In genomic region chr17:40103742-40104095, GRCh38 we compare ENCODE assay signal across 14 cellular contexts. TPM values are rescaled to one million over a fixed set of nuclear protein-coding genes. Genes with fewer than 3 reads are reported as not detected.
DNase-seq lines count a peak whose midpoint lies in the region; ATAC-seq, FAIRE-seq and TF ChIP-seq lines count a peak whose summit lies in the region.
"Had no signal": no experiment of that assay in that cellular context is flagged by ENCODE, and none has a peak within 500 bp of the region (broad histone marks: within the 10 kb centered on the region; RNA-seq: fewer than 3 reads in every experiment).

No MANE protein-coding gene starts in this region.

- no peak for TF ChIP-seq CTCF in heart left ventricle (IDR thresholded peaks at IDR 0.05)
- no peak for TF ChIP-seq CTCF in K562 (IDR thresholded peaks at IDR 0.05 in 2 of 3, conservative IDR thresholded peaks at IDR 0.05 in 1 of 3; ENCODE audit: insufficient read depth in 2 of 3, low read depth in 1 of 3, low read length in 3 of 3)
- TF ChIP-seq CTCF in upper lobe of left lung (IDR thresholded peaks at IDR 0.05) = no peak
- TF ChIP-seq CTCF in GM13977 (IDR thresholded peaks at IDR 0.05; ENCODE audit: extremely low read depth, insufficient read depth, missing control alignments) = no peak

- peaks cover 0 to 1% (median 0%) of the 10 kb centered on the region in 11 donors for H3K9me3 Mint-ChIP-seq in naive thymus-derived CD4-positive, alpha-beta T cell

- H3K9me2 ChIP-seq in GM23248 (ENCODE audit: insufficient read depth) = no peaks in the 10 kb centered on the region

- H3K9me3 ChIP-seq in heart left ventricle (no peaks in the 10 kb centered on the region), K562 (replicated peaks; ENCODE audit: control insufficient read depth, insufficient read depth, low read depth, low read length) (no peaks in the 10 kb centered on the region), upper lobe of left lung (no peaks in the 10 kb centered on the region), GM23248 (ENCODE audit: low read depth) (no peaks in the 10 kb centered on the region)
- no peaks in the 10 kb centered on the region for H3K9me3 ChIP-seq in naive thymus-derived CD4-positive, alpha-beta T cell (ENCODE audit: control insufficient read depth in 2 of 3, low read length in 3 of 3)

- FAIRE-seq in K562 (lab: Jason Lieb, UNC) = no peak
- FAIRE-seq: astrocyte had no signal

- H3K27ac Mint-ChIP-seq in naive thymus-derived CD4-positive, alpha-beta T cell = peak overlapping the region in 8 of 9 donors; percentile 90 to 100 (median 100)

- no peak overlapping the region for H3K4me3 ChIP-seq in heart left ventricle
- no peak overlapping the region for H3K4me3 ChIP-seq in K562
- H3K4me3 ChIP-seq in naive thymus-derived CD4-positive, alpha-beta T cell (ENCODE audit: low read length) = no peak overlapping the region
- no peak overlapping the region for H3K4me3 ChIP-seq in upper lobe of left lung
- H3K4me3 ChIP-seq in GM23248 = no peak overlapping the region

- POLR2A ChIA-PET in K562 (lab: Yijun Ruan, JAX) = interaction anchor here (0.6 to 5.6 kb wide), 5 partner anchors 9 to 1295 kb away, joined by 3 to 66 read pairs (median 4); no protein-coding TSS in a partner anchor
- POLR2A ChIA-PET in naive thymus-derived CD4-positive, alpha-beta T cell (lab: Charles Lee) = interaction anchor here (0.6 to 12.4 kb wide), 5 partner anchors 9 to 43 kb away, joined by 3 to 291 read pairs (median 7); partner anchors contain the start of gene MSL1

- TF ChIP-seq POLR2A in heart left ventricle (IDR thresholded peaks at IDR 0.05) (no peak), K562 (conservative IDR thresholded peaks at IDR 0.05) (no peak), upper lobe of left lung (IDR thresholded peaks at IDR 0.05) (no peak)

- peaks cover 0 to 1% (median 0%) of the 10 kb centered on the region in 5 donors for H3K36me3 Mint-ChIP-seq in naive thymus-derived CD4-positive, alpha-beta T cell

- H3K9ac ChIP-seq in K562 (ENCODE audit: insufficient read depth in 1 of 2, low read depth in 2 of 2, low read length in 2 of 2) (peak overlapping the region in 1 of 2 experiments; percentile 6; a peak in 2 of 4 replicates), GM23248 (no peak overlapping the region)

- peak overlapping the region in 9 of 10 donors; percentile 59 to 88 (median 72) for H3K4me3 Mint-ChIP-seq in naive thymus-derived CD4-positive, alpha-beta T cell

- peak overlapping the region in 10 of 12 donors; percentile 62 to 100 (median 84) for H3K27ac ChIP-seq in heart left ventricle
- no peak overlapping the region for H3K27ac ChIP-seq in K562 (ENCODE audit: extremely low read depth, low read depth, low read length)
- peak overlapping the region; percentile 59 for H3K27ac ChIP-seq in naive thymus-derived CD4-positive, alpha-beta T cell (ENCODE audit: low read depth, low read length)
- H3K27ac ChIP-seq in upper lobe of left lung = peak overlapping the region; percentile 87 to 96 (median 91)
- H3K27ac ChIP-seq in GM23248 = no peak overlapping the region

- H3K27me3 ChIP-seq in heart left ventricle (no peaks in the 10 kb centered on the region), K562 (ENCODE audit: control insufficient read depth in 2 of 2, insufficient read depth in 2 of 2, low read length in 2 of 2) (no peaks in the 10 kb centered on the region), upper lobe of left lung (no peaks in the 10 kb centered on the region), GM23248 (replicated peaks; ENCODE audit: insufficient read depth) (no peaks in the 10 kb centered on the region)
- no peaks in the 10 kb centered on the region for H3K27me3 ChIP-seq in naive thymus-derived CD4-positive, alpha-beta T cell (ENCODE audit: control insufficient read depth in 2 of 2, insufficient read depth in 2 of 2, low read length in 2 of 2)

- CTCF ChIA-PET in K562 (lab: Yijun Ruan, JAX; ENCODE audit: low intra/inter-chr PET ratio) = no interaction called here
- CTCF ChIA-PET in naive thymus-derived CD4-positive, alpha-beta T cell (lab: Charles Lee) = interaction anchor here (0.6 to 2.3 kb wide), 6 partner anchors 9 to 373 kb away, joined by 3 to 25 read pairs (median 4); no protein-coding TSS in a partner anchor

- in situ Hi-C loops in K562 (cut with MboI) (no loop called here), GM13977 (cut with MboI; ENCODE audit: low pct_unique_long_range_greater_than_20kb, low sequenced_read_pairs, unreplicated experiment) (no loop called here), GM23248 (cut with MboI) (no loop called here)

- DNase-seq in heart left ventricle (no peak), left cardiac atrium (no peak), K562 (ENCODE audit: extremely low read depth in 1 of 4, low spot score in 3 of 4) (no peak), upper lobe of left lung (no peak), GM13977 (ENCODE audit: low spot score) (no peak), GM23248 (no peak)
- no peak for DNase-seq in naive thymus-derived CD4-positive, alpha-beta T cell
- DNase-seq: activated CD4-positive, CD25-positive, alpha-beta regulatory T cell; AML-193; mammary epithelial cell; NCI-H187; stimulated activated CD4-positive, alpha-beta T cell treated with anti-CD3 and anti-CD28 coated beads, Interleukin-1b, Interleukin-23, amount 100 ng/mL, for 48 hours had no signal

- H3K27me3 Mint-ChIP-seq in naive thymus-derived CD4-positive, alpha-beta T cell = peaks cover 0 to 30% (median 0%) of the 10 kb centered on the region in 5 donors

- 55 to 65% (median 61%) methylated on average over 3 of the region's 3 CpGs for WGBS in heart left ventricle, 4 donors
- 60% methylated on average over 3 of the region's 3 CpGs for WGBS in K562 (ENCODE audit: insufficient coverage, low coverage, missing lambda C conversion rate)
- 39 to 44% methylated on average over 3 of the region's 3 CpGs for WGBS in upper lobe of left lung, 2 donors
- WGBS in GM23248 (ENCODE audit: low coverage in 1 of 2, low lambda C conversion rate in 2 of 2, missing lambda C conversion rate in 2 of 2), 2 experiments = 38 to 48% methylated on average over 3 of the region's 3 CpGs

- no peaks in the 10 kb centered on the region for H3K9me1 ChIP-seq in K562 (ENCODE audit: control insufficient read depth, insufficient read depth, low read length)

- H3K4me1 Mint-ChIP-seq in naive thymus-derived CD4-positive, alpha-beta T cell = peaks cover 77 to 95% (median 85%) of the 10 kb centered on the region in 7 donors

- H3K79me2 ChIP-seq in K562 (ENCODE audit: control insufficient read depth, insufficient read depth, low read length) (peaks cover 13% of the 10 kb centered on the region), GM23248 (ENCODE audit: insufficient read depth) (peaks cover 8% of the 10 kb centered on the region)

- H4K20me1 ChIP-seq in K562 (replicated peaks; ENCODE audit: control insufficient read depth, insufficient read depth, low read length) = no peaks in the 10 kb centered on the region
- no peaks in the 10 kb centered on the region for H4K20me1 ChIP-seq in GM23248 (ENCODE audit: insufficient read depth)

- intact Hi-C loops in heart left ventricle (cut with DNase I) = no loop called here
- intact Hi-C loops in left cardiac atrium (cut with DNase I) = no loop called here
- intact Hi-C loops in K562 (cut with micrococcal nuclease) = no loop called here
- intact Hi-C loops in naive thymus-derived CD4-positive, alpha-beta T cell (cut with micrococcal nuclease) = loop anchor here in 1 of 2 donors (10.0 kb wide), 1 partner anchor 501 kb away; no protein-coding TSS in a partner anchor

- peak overlapping the region; percentile 80 for H2AFZ ChIP-seq in K562 (ENCODE audit: low read depth, low read length)
- no peak overlapping the region for H2AFZ ChIP-seq in GM23248

- peaks cover 13 to 92% (median 72%) of the 10 kb centered on the region in 12 donors for H3K4me1 ChIP-seq in heart left ventricle
- H3K4me1 ChIP-seq in K562 (replicated peaks in 1 of 2; ENCODE audit: control insufficient read depth in 2 of 2, insufficient read depth in 2 of 2, low read length in 2 of 2) = peaks cover 53 to 54% of the 10 kb centered on the region in 2 experiments
- peaks cover 68 to 70% of the 10 kb centered on the region in 2 donors for H3K4me1 ChIP-seq in naive thymus-derived CD4-positive, alpha-beta T cell (ENCODE audit: control insufficient read depth in 2 of 2, insufficient read depth in 2 of 2, low read length in 2 of 2)
- H3K4me1 ChIP-seq in upper lobe of left lung = peaks cover 76 to 100% (median 89%) of the 10 kb centered on the region in 4 donors
- peaks cover 34% of the 10 kb centered on the region for H3K4me1 ChIP-seq in GM23248 (ENCODE audit: insufficient read depth)

- H3K4me2 ChIP-seq in K562 (ENCODE audit: insufficient read depth, low read length) = no peak overlapping the region
- H3K4me2 ChIP-seq in GM23248 (ENCODE audit: unreplicated experiment) = no peak overlapping the region

- peaks cover 0 to under 1% (median 0%) of the 10 kb centered on the region in 9 donors for H3K36me3 ChIP-seq in heart left ventricle
- H3K36me3 ChIP-seq in K562 (ENCODE audit: control insufficient read depth, insufficient read depth, low read length) = no peaks in the 10 kb centered on the region
- H3K36me3 ChIP-seq in naive thymus-derived CD4-positive, alpha-beta T cell (ENCODE audit: control insufficient read depth in 2 of 3, insufficient read depth in 3 of 3, low read length in 3 of 3) = no peaks in the 10 kb centered on the region
- no peaks in the 10 kb centered on the region for H3K36me3 ChIP-seq in upper lobe of left lung
- H3K36me3 ChIP-seq in GM23248 (ENCODE audit: low read depth) = no peaks in the 10 kb centered on the region

- no TSS peak for BruUV-seq in K562 (replicated peaks; lab: Mats Ljungman, UMichigan)

- peaks cover 13% of the 10 kb centered on the region; the same call in 1 of the 2 replicates for H3F3A ChIP-seq in GM23248 (ENCODE audit: insufficient read depth)

- ATAC-seq in heart left ventricle (no peak), left cardiac atrium (no peak), K562 (no peak), upper lobe of left lung (ENCODE audit: low FRiP score in 2 of 2) (no peak), HG02571 (IDR thresholded peaks at IDR 0.05; ENCODE audit: unreplicated experiment) (no peak)
- no peak for ATAC-seq in naive thymus-derived CD4-positive, alpha-beta T cell

- TF ChIP-seq RAD21 in K562 (CRISPR knock-in tag; conservative IDR thresholded peaks at IDR 0.05 in 1 of 2, IDR thresholded peaks at IDR 0.05 in 1 of 2) = no peak

- TF ChIP-seq EP300 in K562 (IDR thresholded peaks at IDR 0.05; ENCODE audit: low read length) = no peak
- no peak for TF ChIP-seq EP300 in upper lobe of left lung (IDR thresholded peaks at IDR 0.05)

RNA-seq across cellular contexts. Expression of gene NR1D1, which starts 3.3 kb away (rescaled TPM):
- total RNA-seq in heart left ventricle (10 to 100 TPM in 6 of 9 donors, 1 to 10 TPM in 3; 5.8 to 36.1 (median 21.8) TPM), left cardiac atrium (10 to 100 TPM; 17.1 to 19.5 TPM), K562 (2014; rRNA removed) (0.78 and 1.00 TPM in 2 replicates), K562 (2014; rRNA removed; fragmentation: Illumina TruSeq; extraction: Trizol) (0.32 and 0.47 TPM in 2 replicates), K562 (2015; rRNA removed; fragmentation: Illumina TruSeq; extraction: Trizol) (0.65 and 1.2 TPM in 2 replicates), K562 (2021) (6.6 and 7.7 TPM in 2 replicates), upper lobe of left lung (10 to 100 TPM in 5 of 6 donors, 1 to 10 TPM in 1; 3.8 to 24.7 (median 15.8) TPM)
- polyA plus RNA-seq in heart left ventricle (10 to 100 TPM in 1 of 2 donors, 1 to 10 TPM in 1; 6.1 to 20.2 TPM), K562 (2011; rRNA removed) (0.25 and 0.41 TPM in 2 replicates), K562 (2014; fragmentation: Illumina TruSeq; extraction: Trizol) (4.7 and 6.9 TPM in 2 replicates), K562 (2014; fragmentation: Nextera tagmentation; extraction: Ambion mirVana) (under 1 TPM; 0.27 TPM), K562 (2014; rRNA removed) (1.4 and 2.0 TPM in 2 replicates), GM23248 (2016; fragmentation: Nextera tagmentation; extraction: Ambion mirVana) (4.6 and 5.4 TPM in 2 replicates)
- total RNA-seq in K562 (2011; cell fraction: chromatin; rRNA removed; ENCODE audit: low replicate concordance) = 2.3 and 7.8 TPM in 2 replicates
- 3.6 and 4.0 TPM in 2 replicates for total RNA-seq in K562 (2011; cell fraction: nucleolus; rRNA removed)
- 3.1 and 3.2 TPM in 2 replicates for total RNA-seq in K562 (2011; cell fraction: nucleoplasm; rRNA removed)
- polyA plus RNA-seq in K562 (2011; cell fraction: cytosol; rRNA removed) = 0.21 and 0.89 TPM in 2 replicates
- polyA plus RNA-seq in K562 (2011; cell fraction: nucleus; rRNA removed) = 1.3 and 5.0 TPM in 2 replicates
- polyA plus RNA-seq in K562 (2012) = 5.3 and 5.4 TPM in 2 replicates
- polyA minus RNA-seq in K562 (2011; rRNA and poly(A)+ RNA removed) = 0.42 and 0.63 TPM in 2 replicates
- 0.46 and 3.3 TPM in 2 replicates for polyA minus RNA-seq in K562 (2011; cell fraction: cytosol; rRNA and poly(A)+ RNA removed)
- polyA minus RNA-seq in K562 (2011; cell fraction: nucleus; rRNA and poly(A)+ RNA removed) = 2.2 and 2.6 TPM in 2 replicates
- total RNA-seq in naive thymus-derived CD4-positive, alpha-beta T cell = 10 to 100 TPM in 4 of 5 experiments, 1 to 10 TPM in 1; 3.6 to 34.2 (median 17.3) TPM
- 10 to 100 TPM in 1 of 2 donors, 1 to 10 TPM in 1; 4.7 to 11.2 TPM for polyA plus RNA-seq in naive thymus-derived CD4-positive, alpha-beta T cell
- 0.76 and 2.4 TPM in 2 replicates for total RNA-seq in GM23248 (2014; rRNA removed; shearing (Covaris generic))

RNA-seq across cellular contexts. Expression of gene MSL1, which starts 18.1 kb away (rescaled TPM):
- 10 to 100 TPM; 32.0 to 54.1 (median 45.1) TPM for total RNA-seq in heart left ventricle
- polyA plus RNA-seq in heart left ventricle = 10 to 100 TPM; 32.2 to 54.7 TPM
- 10 to 100 TPM; 54.0 to 57.8 TPM for total RNA-seq in left cardiac atrium
- 152 and 243 TPM in 2 replicates for total RNA-seq in K562 (2011; cell fraction: chromatin; rRNA removed; ENCODE audit: low replicate concordance)
- total RNA-seq in K562 (2011; cell fraction: nucleolus; rRNA removed) = 80.5 and 93.3 TPM in 2 replicates
- 126 and 148 TPM in 2 replicates for total RNA-seq in K562 (2011; cell fraction: nucleoplasm; rRNA removed)
- 51.7 and 52.4 TPM in 2 replicates for total RNA-seq in K562 (2014; rRNA removed)
- total RNA-seq in K562 (2014; rRNA removed; fragmentation: Illumina TruSeq; extraction: Trizol) = 61.9 and 64.9 TPM in 2 replicates
- 77.8 and 91.8 TPM in 2 replicates for total RNA-seq in K562 (2015; rRNA removed; fragmentation: Illumina TruSeq; extraction: Trizol)
- total RNA-seq in K562 (2021) = 48.6 and 61.8 TPM in 2 replicates
- 48.0 and 66.7 TPM in 2 replicates for polyA plus RNA-seq in K562 (2011; rRNA removed)
- 15.6 and 17.6 TPM in 2 replicates for polyA plus RNA-seq in K562 (2011; cell fraction: cytosol; rRNA removed)
- polyA plus RNA-seq in K562 (2011; cell fraction: nucleus; rRNA removed) = 122 and 128 TPM in 2 replicates
- 40.1 and 52.3 TPM in 2 replicates for polyA plus RNA-seq in K562 (2012)
- 99.3 and 120 TPM in 2 replicates for polyA plus RNA-seq in K562 (2014; fragmentation: Illumina TruSeq; extraction: Trizol)
- 10 to 100 TPM; 13.8 to 13.9 TPM for polyA plus RNA-seq in K562 (2014; fragmentation: Nextera tagmentation; extraction: Ambion mirVana)
- 62.8 and 74.1 TPM in 2 replicates for polyA plus RNA-seq in K562 (2014; rRNA removed)
- 56.6 and 69.1 TPM in 2 replicates for polyA minus RNA-seq in K562 (2011; rRNA and poly(A)+ RNA removed)
- 16.1 and 30.2 TPM in 2 replicates for polyA minus RNA-seq in K562 (2011; cell fraction: cytosol; rRNA and poly(A)+ RNA removed)
- 40.7 and 50.6 TPM in 2 replicates for polyA minus RNA-seq in K562 (2011; cell fraction: nucleus; rRNA and poly(A)+ RNA removed)
- 100 to 1,000 TPM in 4 of 5 experiments, 10 to 100 TPM in 1; 97.0 to 145 (median 113) TPM for total RNA-seq in naive thymus-derived CD4-positive, alpha-beta T cell
- 10 to 100 TPM in 1 of 2 donors, 1 to 10 TPM in 1; 8.0 to 11.3 TPM for polyA plus RNA-seq in naive thymus-derived CD4-positive, alpha-beta T cell
- 100 to 1,000 TPM in 3 of 6 donors, 10 to 100 TPM in 3; 57.6 to 240 (median 97.0) TPM for total RNA-seq in upper lobe of left lung
- 45.3 and 76.1 TPM in 2 replicates for total RNA-seq in GM23248 (2014; rRNA removed; shearing (Covaris generic))
- polyA plus RNA-seq in GM23248 (2016; fragmentation: Nextera tagmentation; extraction: Ambion mirVana) = 8.9 and 9.0 TPM in 2 replicates

RNA-seq across cellular contexts. Expression of gene CASC3, which starts 36.6 kb away (rescaled TPM):
- total RNA-seq in heart left ventricle = 10 to 100 TPM; 26.5 to 54.3 (median 42.2) TPM
- polyA plus RNA-seq in heart left ventricle = 10 to 100 TPM; 27.9 to 33.4 TPM
- 10 to 100 TPM; 49.6 to 53.1 TPM for total RNA-seq in left cardiac atrium
- 240 and 242 TPM in 2 replicates for total RNA-seq in K562 (2011; cell fraction: chromatin; rRNA removed; ENCODE audit: low replicate concordance)
- 98.2 and 103 TPM in 2 replicates for total RNA-seq in K562 (2011; cell fraction: nucleolus; rRNA removed)
- 184 and 228 TPM in 2 replicates for total RNA-seq in K562 (2011; cell fraction: nucleoplasm; rRNA removed)
- total RNA-seq in K562 (2014; rRNA removed) = 21.5 and 30.8 TPM in 2 replicates
- total RNA-seq in K562 (2014; rRNA removed; fragmentation: Illumina TruSeq; extraction: Trizol) = 38.2 and 38.7 TPM in 2 replicates
- 34.4 and 36.5 TPM in 2 replicates for total RNA-seq in K562 (2015; rRNA removed; fragmentation: Illumina TruSeq; extraction: Trizol)
- total RNA-seq in K562 (2021) = 57.5 and 61.1 TPM in 2 replicates
- 43.3 and 51.8 TPM in 2 replicates for polyA plus RNA-seq in K562 (2011; rRNA removed)
- 29.1 and 32.3 TPM in 2 replicates for polyA plus RNA-seq in K562 (2011; cell fraction: cytosol; rRNA removed)
- 191 and 220 TPM in 2 replicates for polyA plus RNA-seq in K562 (2011; cell fraction: nucleus; rRNA removed)
- 48.8 and 57.5 TPM in 2 replicates for polyA plus RNA-seq in K562 (2012)
- polyA plus RNA-seq in K562 (2014; fragmentation: Illumina TruSeq; extraction: Trizol) = 56.5 and 65.1 TPM in 2 replicates
- 10 to 100 TPM; 12.5 to 16.9 TPM for polyA plus RNA-seq in K562 (2014; fragmentation: Nextera tagmentation; extraction: Ambion mirVana)
- polyA plus RNA-seq in K562 (2014; rRNA removed) = 35.2 and 38.9 TPM in 2 replicates
- 30.6 and 33.1 TPM in 2 replicates for polyA minus RNA-seq in K562 (2011; rRNA and poly(A)+ RNA removed)
- 13.3 and 20.1 TPM in 2 replicates for polyA minus RNA-seq in K562 (2011; cell fraction: cytosol; rRNA and poly(A)+ RNA removed)
- 26.1 and 31.4 TPM in 2 replicates for polyA minus RNA-seq in K562 (2011; cell fraction: nucleus; rRNA and poly(A)+ RNA removed)
- total RNA-seq in naive thymus-derived CD4-positive, alpha-beta T cell = 100 to 1,000 TPM in 4 of 5 experiments, 10 to 100 TPM in 1; 93.4 to 160 (median 144) TPM
- polyA plus RNA-seq in naive thymus-derived CD4-positive, alpha-beta T cell = 10 to 100 TPM; 43.5 to 51.5 TPM
- total RNA-seq in upper lobe of left lung = 100 to 1,000 TPM in 2 of 6 donors, 10 to 100 TPM in 4; 52.2 to 141 (median 75.0) TPM
- 28.7 and 49.3 TPM in 2 replicates for total RNA-seq in GM23248 (2014; rRNA removed; shearing (Covaris generic))
- 37.1 and 39.1 TPM in 2 replicates for polyA plus RNA-seq in GM23248 (2016; fragmentation: Nextera tagmentation; extraction: Ambion mirVana)

RNA-seq across cellular contexts. Expression of gene THRA, which starts 41.0 kb away (rescaled TPM):
- total RNA-seq in heart left ventricle (100 to 1,000 TPM in 1 of 9 donors, 10 to 100 TPM in 8; 63.2 to 105 (median 73.2) TPM), left cardiac atrium (10 to 100 TPM; 54.4 to 77.9 TPM), K562 (2014; rRNA removed) (13.8 and 18.9 TPM in 2 replicates), K562 (2014; rRNA removed; fragmentation: Illumina TruSeq; extraction: Trizol) (7.5 and 9.1 TPM in 2 replicates), K562 (2015; rRNA removed; fragmentation: Illumina TruSeq; extraction: Trizol) (12.2 and 13.2 TPM in 2 replicates), K562 (2021) (22.7 and 23.4 TPM in 2 replicates), upper lobe of left lung (10 to 100 TPM; 31.0 to 55.3 (median 49.9) TPM)
- polyA plus RNA-seq in heart left ventricle (10 to 100 TPM; 50.6 to 56.2 TPM), K562 (2011; rRNA removed) (8.3 and 9.3 TPM in 2 replicates), K562 (2014; fragmentation: Illumina TruSeq; extraction: Trizol) (19.7 and 21.6 TPM in 2 replicates), K562 (2014; fragmentation: Nextera tagmentation; extraction: Ambion mirVana) (under 1 TPM; 0.34 to 0.50 TPM), K562 (2014; rRNA removed) (12.7 and 13.8 TPM in 2 replicates), GM23248 (2016; fragmentation: Nextera tagmentation; extraction: Ambion mirVana) (15.8 and 16.4 TPM in 2 replicates)
- 10.8 and 15.6 TPM in 2 replicates for total RNA-seq in K562 (2011; cell fraction: chromatin; rRNA removed; ENCODE audit: low replicate concordance)
- 7.5 and 8.0 TPM in 2 replicates for total RNA-seq in K562 (2011; cell fraction: nucleolus; rRNA removed)
- total RNA-seq in K562 (2011; cell fraction: nucleoplasm; rRNA removed) = 10.3 and 15.7 TPM in 2 replicates
- polyA plus RNA-seq in K562 (2011; cell fraction: cytosol; rRNA removed) = 7.8 and 12.5 TPM in 2 replicates
- 7.3 and 15.8 TPM in 2 replicates for polyA plus RNA-seq in K562 (2011; cell fraction: nucleus; rRNA removed)
- polyA plus RNA-seq in K562 (2012) = 20.0 TPM in 2 replicates
- 5.8 and 9.7 TPM in 2 replicates for polyA minus RNA-seq in K562 (2011; rRNA and poly(A)+ RNA removed)
- polyA minus RNA-seq in K562 (2011; cell fraction: cytosol; rRNA and poly(A)+ RNA removed) = 6.3 and 7.9 TPM in 2 replicates
- 2.3 and 2.6 TPM in 2 replicates for polyA minus RNA-seq in K562 (2011; cell fraction: nucleus; rRNA and poly(A)+ RNA removed)
- 10 to 100 TPM in 4 of 5 experiments, 1 to 10 TPM in 1; 3.2 to 55.9 (median 48.4) TPM for total RNA-seq in naive thymus-derived CD4-positive, alpha-beta T cell
- 10 to 100 TPM; 17.7 to 26.2 TPM for polyA plus RNA-seq in naive thymus-derived CD4-positive, alpha-beta T cell
- total RNA-seq in GM23248 (2014; rRNA removed; shearing (Covaris generic)) = 33.3 and 36.2 TPM in 2 replicates

RNA-seq across cellular contexts. Expression of gene MED24, which starts 49.5 kb away (rescaled TPM):
- total RNA-seq in heart left ventricle (10 to 100 TPM; 51.1 to 75.4 (median 58.3) TPM), left cardiac atrium (10 to 100 TPM; 44.0 to 56.4 TPM), K562 (2014; rRNA removed) (40.0 and 50.2 TPM in 2 replicates), K562 (2014; rRNA removed; fragmentation: Illumina TruSeq; extraction: Trizol) (40.3 and 48.9 TPM in 2 replicates), K562 (2015; rRNA removed; fragmentation: Illumina TruSeq; extraction: Trizol) (48.2 and 53.5 TPM in 2 replicates), K562 (2021) (102 and 108 TPM in 2 replicates), upper lobe of left lung (100 to 1,000 TPM in 1 of 6 donors, 10 to 100 TPM in 5; 36.5 to 157 (median 71.0) TPM)
- polyA plus RNA-seq in heart left ventricle (10 to 100 TPM; 52.7 to 61.8 TPM), K562 (2011; rRNA removed) (76.3 and 110 TPM in 2 replicates), K562 (2014; fragmentation: Illumina TruSeq; extraction: Trizol) (117 and 129 TPM in 2 replicates), K562 (2014; fragmentation: Nextera tagmentation; extraction: Ambion mirVana) (1 to 10 TPM; 5.9 to 8.3 TPM), K562 (2014; rRNA removed) (73.3 and 74.8 TPM in 2 replicates), GM23248 (2016; fragmentation: Nextera tagmentation; extraction: Ambion mirVana) (33.6 and 35.2 TPM in 2 replicates)
- 361 and 745 TPM in 2 replicates for total RNA-seq in K562 (2011; cell fraction: chromatin; rRNA removed; ENCODE audit: low replicate concordance)
- 434 and 442 TPM in 2 replicates for total RNA-seq in K562 (2011; cell fraction: nucleolus; rRNA removed)
- total RNA-seq in K562 (2011; cell fraction: nucleoplasm; rRNA removed) = 293 and 327 TPM in 2 replicates
- 70.1 and 113 TPM in 2 replicates for polyA plus RNA-seq in K562 (2011; cell fraction: cytosol; rRNA removed)
- polyA plus RNA-seq in K562 (2011; cell fraction: nucleus; rRNA removed) = 331 and 574 TPM in 2 replicates
- 97.7 and 114 TPM in 2 replicates for polyA plus RNA-seq in K562 (2012)
- 79.0 and 96.5 TPM in 2 replicates for polyA minus RNA-seq in K562 (2011; rRNA and poly(A)+ RNA removed)
- 80.5 and 119 TPM in 2 replicates for polyA minus RNA-seq in K562 (2011; cell fraction: cytosol; rRNA and poly(A)+ RNA removed)
- polyA minus RNA-seq in K562 (2011; cell fraction: nucleus; rRNA and poly(A)+ RNA removed) = 146 and 149 TPM in 2 replicates
- total RNA-seq in naive thymus-derived CD4-positive, alpha-beta T cell = 100 to 1,000 TPM in 1 of 5 experiments, 10 to 100 TPM in 4; 82.9 to 103 (median 91.4) TPM
- polyA plus RNA-seq in naive thymus-derived CD4-positive, alpha-beta T cell = 10 to 100 TPM; 46.7 to 62.7 TPM
- total RNA-seq in GM23248 (2014; rRNA removed; shearing (Covaris generic)) = 35.3 and 37.3 TPM in 2 replicates

Comparison
In these comparisons a context has a peak if more than half of its experiments do, and no peak if none do; other contexts are left out.
1. H3K27ac ChIP-seq: peak in heart left ventricle (10 of 12), naive thymus-derived CD4-positive, alpha-beta T cell (single experiment) and upper lobe of left lung (4 of 4); none in K562 (single experiment) and GM23248 (single experiment).